Comparison of ENCODE assay signal across 1 cellular context in genomic region chr12:53892760-53893159, GRCh38.
TF ChIP-seq lines count a peak whose summit lies in the region.

No MANE protein-coding gene starts in this region.

TF ChIP-seq in GM12878, 131 proteins besides CTCF, POLR2A, EP300 and RAD21 (continued from another document):
- no peak for TF ChIP-seq BCLAF1 (IDR thresholded peaks at IDR 0.05)
TF ChIP-seq in GM12878: peak in this region for 1.
